8 cellular contexts compared by ENCODE assay signal in genomic region chr6:85641916-85642773, GRCh38. TPM values are rescaled to one million over a fixed set of nuclear protein-coding genes. Genes with fewer than 3 reads are reported as not detected.
DNase-seq lines count a peak whose midpoint lies in the region; ATAC-seq and TF ChIP-seq lines count a peak whose summit lies in the region.

No MANE protein-coding gene starts in this region.

- no peak for ATAC-seq in GM21360 (IDR thresholded peaks at IDR 0.05; ENCODE audit: unreplicated experiment)

- no peaks in the 10 kb centered on the region for H3K27me3 ChIP-seq in kidney epithelial cell (ENCODE audit: control insufficient read depth, insufficient read depth, low read length)

- no peaks in the 10 kb centered on the region for H3K36me3 ChIP-seq in kidney epithelial cell (ENCODE audit: control insufficient read depth, insufficient read depth, low read length)

- peak overlapping the region; percentile 100 for H3K4me3 ChIP-seq in kidney epithelial cell (ENCODE audit: low read depth, low read length)

- no peak for TF ChIP-seq CTCF in kidney epithelial cell (IDR thresholded peaks at IDR 0.05; ENCODE audit: insufficient read depth, low read length, poor library complexity, severe bottlenecking)

- peak; percentile 54 for DNase-seq in GDM1 (lab: John Stamatoyannopoulos, UW)
- peak; percentile 10 for DNase-seq in NCI-H1092 (lab: John Stamatoyannopoulos, UW)
- DNase-seq in activated CD4-positive, CD25-positive, alpha-beta regulatory T cell treated with anti-CD3 and anti-CD28 coated beads, Interleukin-2, amount 50 U/mL, for 72 hours = peak; percentile 65
- DNase-seq in central memory CD4-positive, alpha-beta T cell = peak; percentile 60
- no peak for DNase-seq in kidney epithelial cell (ENCODE audit: low read depth)
- peak; percentile 25 to 28 for DNase-seq in stimulated activated CD4-positive, alpha-beta T cell treated with anti-CD3 and anti-CD28 coated beads, Interleukin-15, amount 100 ng/mL, for 48 hours (ENCODE audit: low read depth in 2 of 2)
- DNase-seq in inferior parietal cortex (ENCODE audit: extremely low spot score) = no peak

RNA-seq across cellular contexts. Expression of gene SYNCRIP, which starts 0.5 kb away (rescaled TPM):
- 76.1 and 88.8 TPM in 2 replicates for total RNA-seq in kidney epithelial cell

RNA-seq across cellular contexts. Expression of gene SNX14, which starts 48.5 kb away (rescaled TPM):
- total RNA-seq in kidney epithelial cell = 64.4 and 110 TPM in 2 replicates

Comparison
In these comparisons a context has a peak if more than half of its experiments do, and no peak if none do; other contexts are left out.
1. DNase-seq: peak in GDM1 (single experiment), NCI-H1092 (single experiment), activated CD4-positive, CD25-positive, alpha-beta regulatory T cell treated with anti-CD3 and anti-CD28 coated beads, Interleukin-2, amount 50 U/mL, for 72 hours (single experiment), central memory CD4-positive, alpha-beta T cell (single experiment) and stimulated activated CD4-positive, alpha-beta T cell treated with anti-CD3 and anti-CD28 coated beads, Interleukin-15, amount 100 ng/mL, for 48 hours (2 of 2); none in kidney epithelial cell (single experiment) and inferior parietal cortex (single experiment).